Comparison of ENCODE assay signal across 24 cellular contexts in the genomic region with DNA sequence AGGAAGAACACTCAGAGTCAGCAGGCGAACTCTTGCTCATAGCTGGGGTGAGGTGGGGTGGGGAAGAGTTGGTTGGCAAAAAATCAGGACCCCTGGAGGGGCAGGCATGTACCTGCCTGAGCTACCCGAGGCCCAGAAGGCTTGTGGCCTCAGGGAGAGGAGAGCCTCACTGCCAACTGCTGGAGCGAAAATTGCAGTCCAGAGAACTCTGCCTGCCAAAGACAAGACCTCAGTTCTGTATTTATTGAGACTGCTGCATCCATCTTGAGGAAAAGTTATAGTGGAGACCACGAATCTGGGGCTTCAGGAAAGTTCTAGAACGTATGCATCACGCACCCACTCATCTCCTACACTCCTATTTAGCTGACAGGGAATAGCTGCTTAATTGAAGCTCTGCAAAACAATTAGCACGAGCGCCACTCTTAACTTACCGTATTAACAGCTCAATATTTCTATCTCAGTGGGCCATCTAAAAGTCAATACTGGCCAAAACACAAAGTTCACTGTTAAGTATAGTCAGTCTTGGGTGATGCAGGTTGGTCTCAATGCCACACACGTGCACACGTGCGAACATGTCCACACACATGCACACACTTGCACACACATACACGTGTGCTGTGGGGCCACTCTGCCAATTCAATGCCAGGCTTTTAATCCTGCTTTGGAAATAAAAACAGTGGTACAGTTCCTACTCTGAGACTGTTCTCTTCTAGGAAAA.
DNase-seq lines count a peak whose midpoint lies in the region; ATAC-seq and TF ChIP-seq lines count a peak whose summit lies in the region.
"Had no signal": no experiment of that assay in that cellular context is flagged by ENCODE, and none has a peak within 500 bp of the region (broad histone marks: within the 10 kb centered on the region; RNA-seq: fewer than 3 reads in every experiment).

No MANE protein-coding gene starts in this region.

- no peaks in the 10 kb centered on the region for H3K27me3 ChIP-seq in adipocyte (replicated peaks; ENCODE audit: control insufficient read depth, insufficient read depth, low read length)
- no peaks in the 10 kb centered on the region for H3K27me3 ChIP-seq in sigmoid colon
- H3K27me3 ChIP-seq in WERI-Rb-1 (ENCODE audit: insufficient read depth, low read depth, severe bottlenecking), result no peaks in the 10 kb centered on the region
- H3K27me3 ChIP-seq in prostate gland (replicated peaks; ENCODE audit: insufficient read depth), result no peaks in the 10 kb centered on the region
- H3K27me3 ChIP-seq: brain microvascular endothelial cell, heart right ventricle, ovary, upper lobe of right lung had no signal

- H3K9me3 ChIP-seq in adipocyte (ENCODE audit: control insufficient read depth, low read length), result no peaks in the 10 kb centered on the region
- H3K9me3 ChIP-seq in sigmoid colon, result no peaks in the 10 kb centered on the region
- H3K9me3 ChIP-seq in WERI-Rb-1 (ENCODE audit: severe bottlenecking), result no peaks in the 10 kb centered on the region
- H3K9me3 ChIP-seq in prostate gland, result no peaks in the 10 kb centered on the region
- H3K9me3 ChIP-seq: heart right ventricle, ovary, upper lobe of right lung had no signal

- DNase-seq in DMS79 treated with DMSO at 0.1 percent for 48 hours (lab: John Stamatoyannopoulos, UW), result peak; percentile 16
- DNase-seq in DMS79 (lab: John Stamatoyannopoulos, UW), result no peak
- no peak for DNase-seq in adipocyte (ENCODE audit: low read depth)
- peak; percentile 68 for DNase-seq in left lobe of liver (ENCODE audit: low spot score)
- DNase-seq in sigmoid colon, result peak; percentile 62
- no peak for DNase-seq in NOMO-1 (lab: John Stamatoyannopoulos, UW; ENCODE audit: unreplicated experiment in 2 of 2)
- no peak for DNase-seq in WERI-Rb-1
- DNase-seq in prostate gland (ENCODE audit: low spot score), result no peak
- DNase-seq: activated CD4-positive, alpha-beta T cell treated with anti-CD3 and anti-CD28 coated beads for 1 hour; activated naive CD8-positive, alpha-beta T cell treated with anti-CD3 and anti-CD28 coated beads, Interleukin-2, amount 10 ng/mL, durations not matched to agents 7 days and 5 days; brain microvascular endothelial cell; heart right ventricle; NCI-H2029 treated with DMSO at 0.1 percent for 48 hours; NCI-H510A; ovary; stimulated activated CD4-positive, alpha-beta T cell treated with anti-CD3 and anti-CD28 coated beads, Interleukin-4, amount 100 ng/mL, for 1 hour; stimulated activated naive CD8-positive, alpha-beta T cell treated with anti-CD3 and anti-CD28 coated beads, Interleukin-15, amount 100 ng/mL, for 72 hours; T1000; upper lobe of right lung had no signal

- H3K4me3 ChIP-seq in adipocyte (ENCODE audit: low read length) (no peak overlapping the region), sigmoid colon (no peak overlapping the region), WERI-Rb-1 (ENCODE audit: low read depth, low read length) (no peak overlapping the region), prostate gland (no peak overlapping the region)
- H3K4me3 ChIP-seq: heart right ventricle, ovary, upper lobe of right lung had no signal

- H3K4me1 ChIP-seq in adipocyte (ENCODE audit: control insufficient read depth, insufficient read depth, low read length) (peaks cover 43% of the 10 kb centered on the region), sigmoid colon (peaks cover 0 to 80% (median 74%) of the 10 kb centered on the region in 4 donors), prostate gland (replicated peaks) (peaks cover 21% of the 10 kb centered on the region)

- TF ChIP-seq POLR2A in sigmoid colon (IDR thresholded peaks at IDR 0.05), result no peak
- no peak for TF ChIP-seq POLR2A in prostate gland (IDR thresholded peaks at IDR 0.05)

- TF ChIP-seq EP300 in sigmoid colon (IDR thresholded peaks at IDR 0.05), result no peak

- H3K27ac ChIP-seq in sigmoid colon (peak overlapping the region in 3 of 4 donors; percentile 62 to 74 (median 70)), WERI-Rb-1 (no peak overlapping the region), prostate gland (no peak overlapping the region)
- H3K27ac ChIP-seq: 22Rv1, brain microvascular endothelial cell, KMS-11, ovary, RWPE1, upper lobe of right lung had no signal

- ATAC-seq in left lobe of liver, result peak; percentile 67
- ATAC-seq: activated T-helper 17 cell treated with anti-CD3 and anti-CD28 coated beads, Interleukin-2, amount 50 U/mL, for 72 hours; HCT116; stimulated activated naive CD8-positive, alpha-beta T cell treated with anti-CD3 and anti-CD28 coated beads, Interleukin-15, amount 100 ng/mL, for 72 hours; upper lobe of right lung had no signal

- intact Hi-C loops in sigmoid colon (cut with DNase I), result loop anchor here (5.0 kb wide), 3 partner anchors 65 to 485 kb away; no protein-coding TSS in a partner anchor
- intact Hi-C loops in prostate gland (cut with DNase I), result loop anchor here (2.0 to 10.0 kb wide), 2 partner anchors 63 to 209 kb away; no protein-coding TSS in a partner anchor

- H3K36me3 ChIP-seq in adipocyte (ENCODE audit: control insufficient read depth, insufficient read depth, low read length, severe bottlenecking) (peaks cover 12% of the 10 kb centered on the region), sigmoid colon (peaks cover 5 to 19% (median 9%) of the 10 kb centered on the region in 4 donors), WERI-Rb-1 (no peaks in the 10 kb centered on the region), prostate gland (no peaks in the 10 kb centered on the region)
- H3K36me3 ChIP-seq: ovary had no signal

- peak overlapping the region; percentile 43 for H3K9ac ChIP-seq in adipocyte (ENCODE audit: low read length)
- H3K9ac ChIP-seq: KMS-11 had no signal

- 87 to 90% methylated on average over 13 of the region's 13 CpGs for WGBS in sigmoid colon, 2 donors
- WGBS in prostate gland, result 42% methylated on average over 13 of the region's 13 CpGs

- TF ChIP-seq CTCF in sigmoid colon (IDR thresholded peaks at IDR 0.05), result no peak
- TF ChIP-seq CTCF in WERI-Rb-1 (IDR thresholded peaks at IDR 0.05; ENCODE audit: low read depth, low read length), result no peak
- TF ChIP-seq CTCF in prostate gland (IDR thresholded peaks at IDR 0.05), result no peak

Comparison
In these comparisons a context has a peak if more than half of its experiments do, and no peak if none do; other contexts are left out.
1. DNase-seq: peak in DMS79 treated with DMSO at 0.1 percent for 48 hours (single experiment), left lobe of liver (single experiment) and sigmoid colon (single experiment); none in DMS79 (single experiment), adipocyte (single experiment), NOMO-1 (0 of 2), WERI-Rb-1 (single experiment) and prostate gland (single experiment).
2. H3K27ac ChIP-seq: peak in sigmoid colon (3 of 4); none in WERI-Rb-1 (single experiment) and prostate gland (0 of 2).